In the genomic region with DNA sequence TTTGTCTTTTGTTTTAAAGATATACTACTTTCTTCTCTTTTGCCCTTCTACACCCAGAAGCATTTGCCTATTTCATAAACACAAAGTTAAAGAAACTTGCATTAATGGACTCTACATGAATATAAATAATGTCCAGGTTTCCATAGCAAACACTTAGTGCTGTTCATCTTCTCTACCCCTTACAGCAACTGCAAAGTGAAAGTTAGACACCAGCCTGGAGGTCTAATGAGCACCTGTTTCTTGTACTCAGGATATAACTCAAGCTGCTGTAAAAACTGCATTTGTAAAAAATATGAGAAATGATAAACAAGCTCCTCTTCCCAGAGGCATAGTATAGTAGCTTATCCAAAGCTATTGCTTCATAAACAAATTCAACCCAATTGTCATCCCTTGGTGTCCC, we compare ENCODE assay signal across 39 cellular contexts.
"Had no signal": no experiment of that assay in that cellular context is flagged by ENCODE, and none has a peak within 500 bp of the region (broad histone marks: within the 10 kb centered on the region; RNA-seq: fewer than 3 reads in every experiment).

No MANE protein-coding gene starts in this region.

- H3K27me3 Mint-ChIP-seq: activated naive CD4-positive, alpha-beta T cell treated with anti-CD3 and anti-CD28 coated beads, Interleukin-2, amount 50 U/mL, for 24 hours had no signal

- H3K9me3 Mint-ChIP-seq: activated naive CD8-positive, alpha-beta T cell treated with anti-CD3 and anti-CD28 coated beads, Interleukin-2, amount 50 U/mL, for 24 hours; activated T-helper 17 cell treated with anti-CD3 and anti-CD28 coated beads, Interleukin-2, amount 50 U/mL, for 72 hours; activated T-helper 2 cell treated with anti-CD3 and anti-CD28 coated beads, Interferon-gamma antibody, Interleukin-2, Interleukin-4, amounts not matched to agents 10 μg/mL and 5 μg/mL and 100 μg/mL, durations not matched to agents 14 hours and 24 hours and 36 hours had no signal

- H3K9me3 ChIP-seq: adrenal gland, ascending aorta, body of pancreas had no signal

- FAIRE-seq: astrocyte, bronchial epithelial cell had no signal

- H3K4me3 Mint-ChIP-seq: activated naive CD4-positive, alpha-beta T cell treated with anti-CD3 and anti-CD28 coated beads for 36 hours; activated naive CD4-positive, alpha-beta T cell treated with anti-CD3 and anti-CD28 coated beads, Interleukin-2, amount 10 ng/mL, durations not matched to agents 7 days and 5 days; activated naive CD4-positive, alpha-beta T cell treated with anti-CD3 and anti-CD28 coated beads, Interleukin-2, amount 50 U/mL, for 24 hours; activated naive CD8-positive, alpha-beta T cell; activated naive CD8-positive, alpha-beta T cell treated with anti-CD3 and anti-CD28 coated beads for 36 hours; activated naive CD8-positive, alpha-beta T cell treated with anti-CD3 and anti-CD28 coated beads, Interleukin-2, amount 10 ng/mL, durations not matched to agents 7 days and 5 days; activated naive CD8-positive, alpha-beta T cell treated with anti-CD3 and anti-CD28 coated beads, Interleukin-2, amount 50 U/mL, for 24 hours; activated T-cell treated with anti-CD3 and anti-CD28 coated beads, Interleukin-2, amount 50 U/mL, for 24 hours; activated T-cell treated with anti-CD3 and anti-CD28 coated beads, Interleukin-2, amount 50 U/mL, for 4 hours; activated T-cell treated with anti-CD3 and anti-CD28 coated beads, Interleukin-2, amount 50 U/mL, for 72 hours; activated T-helper 1 cell treated with anti-CD3 and anti-CD28 coated beads, Interleukin-12 subunit alpha, Interleukin-12 subunit beta, Interleukin-2, Interleukin-4 antibody, amounts not matched to agents 30 ng/mL and 10 ng/mL and 1 ng/mL, durations not matched to agents 14 hours and 24 hours and 36 hours; activated T-helper 17 cell treated with anti-CD3 and anti-CD28 coated beads, Interleukin-2, amount 50 U/mL, for 72 hours; brain; central memory CD8-positive, alpha-beta T cell had no signal

- H3K27ac ChIP-seq: adrenal gland, ascending aorta, body of pancreas, brain microvascular endothelial cell, breast epithelium, cardiac muscle cell had no signal

- H3K4me1 Mint-ChIP-seq: activated naive CD4-positive, alpha-beta T cell treated with anti-CD3 and anti-CD28 coated beads, Interleukin-2, amount 10 ng/mL, durations not matched to agents 7 days and 5 days; activated naive CD4-positive, alpha-beta T cell treated with anti-CD3 and anti-CD28 coated beads, Interleukin-2, amount 50 U/mL, for 24 hours; activated naive CD8-positive, alpha-beta T cell treated with anti-CD3 and anti-CD28 coated beads for 36 hours; activated naive CD8-positive, alpha-beta T cell treated with anti-CD3 and anti-CD28 coated beads, Interleukin-2, amount 10 ng/mL, durations not matched to agents 7 days and 5 days; activated naive CD8-positive, alpha-beta T cell treated with anti-CD3 and anti-CD28 coated beads, Interleukin-2, amount 50 U/mL, for 24 hours; activated T-helper 17 cell treated with anti-CD3 and anti-CD28 coated beads, Interleukin-2, amount 50 U/mL, for 72 hours; brain; central memory CD8-positive, alpha-beta T cell had no signal

- H3K4me1 ChIP-seq: adrenal gland, ascending aorta, body of pancreas, breast epithelium had no signal

- H3K27ac Mint-ChIP-seq: activated naive CD4-positive, alpha-beta T cell treated with anti-CD3 and anti-CD28 coated beads for 36 hours; activated naive CD4-positive, alpha-beta T cell treated with anti-CD3 and anti-CD28 coated beads, Interleukin-2, amount 10 ng/mL, durations not matched to agents 7 days and 5 days; activated naive CD4-positive, alpha-beta T cell treated with anti-CD3 and anti-CD28 coated beads, Interleukin-2, amount 50 U/mL, for 24 hours; activated naive CD4-positive, alpha-beta T cell treated with anti-CD3 and anti-CD28 coated beads, Interleukin-2, amount 50 U/mL, for 72 hours; activated naive CD8-positive, alpha-beta T cell; activated naive CD8-positive, alpha-beta T cell treated with anti-CD3 and anti-CD28 coated beads for 36 hours; activated naive CD8-positive, alpha-beta T cell treated with anti-CD3 and anti-CD28 coated beads, Interleukin-2, amount 10 ng/mL, durations not matched to agents 7 days and 5 days; activated naive CD8-positive, alpha-beta T cell treated with anti-CD3 and anti-CD28 coated beads, Interleukin-2, amount 50 U/mL, for 24 hours; activated T-cell treated with anti-CD3 and anti-CD28 coated beads, Interleukin-2, amount 50 U/mL, for 24 hours; activated T-cell treated with anti-CD3 and anti-CD28 coated beads, Interleukin-2, amount 50 U/mL, for 72 hours; activated T-helper 1 cell treated with anti-CD3 and anti-CD28 coated beads, Interleukin-12 subunit alpha, Interleukin-12 subunit beta, Interleukin-2, Interleukin-4 antibody, amounts not matched to agents 30 ng/mL and 10 ng/mL and 1 ng/mL, durations not matched to agents 14 hours and 24 hours and 36 hours; activated T-helper 17 cell treated with anti-CD3 and anti-CD28 coated beads, Interleukin-2, amount 50 U/mL, for 72 hours; activated T-helper 2 cell treated with anti-CD3 and anti-CD28 coated beads, Interferon-gamma antibody, Interleukin-2, Interleukin-4, amounts not matched to agents 10 μg/mL and 5 μg/mL and 100 μg/mL, durations not matched to agents 14 hours and 24 hours and 36 hours; brain had no signal

- ATAC-seq: activated naive CD4-positive, alpha-beta T cell treated with anti-CD3 and anti-CD28 coated beads, Interleukin-2, amount 50 U/mL, for 72 hours; activated naive CD8-positive, alpha-beta T cell treated with anti-CD3 and anti-CD28 coated beads, Interleukin-2, amount 50 U/mL, for 24 hours; activated T-cell treated with anti-CD3 and anti-CD28 coated beads, Interleukin-2, amount 50 U/mL, for 4 hours; activated T-cell treated with anti-CD3 and anti-CD28 coated beads, Interleukin-2, amount 50 U/mL, for 72 hours; activated T-helper 17 cell treated with anti-CD3 and anti-CD28 coated beads, Interleukin-2, amount 50 U/mL, for 72 hours; body of pancreas had no signal

- H3K27me3 ChIP-seq: adrenal gland, ascending aorta, body of pancreas, brain microvascular endothelial cell, breast epithelium, cardiac muscle cell had no signal

- H3K4me3 ChIP-seq: adrenal gland, ascending aorta, body of pancreas, breast epithelium, cardiac muscle cell had no signal

- H3K36me3 ChIP-seq: adrenal gland, ascending aorta, brain microvascular endothelial cell, breast epithelium, cardiac muscle cell had no signal

- H3K36me3 Mint-ChIP-seq: activated naive CD4-positive, alpha-beta T cell treated with anti-CD3 and anti-CD28 coated beads, Interleukin-2, amount 10 ng/mL, durations not matched to agents 7 days and 5 days; activated naive CD4-positive, alpha-beta T cell treated with anti-CD3 and anti-CD28 coated beads, Interleukin-2, amount 50 U/mL, for 24 hours; activated naive CD8-positive, alpha-beta T cell; activated naive CD8-positive, alpha-beta T cell treated with anti-CD3 and anti-CD28 coated beads for 36 hours; activated naive CD8-positive, alpha-beta T cell treated with anti-CD3 and anti-CD28 coated beads, Interleukin-2, amount 10 ng/mL, durations not matched to agents 7 days and 5 days; brain had no signal

- DNase-seq: activated effector memory CD4-positive, alpha-beta T cell treated with anti-CD3 and anti-CD28 coated beads, Interleukin-2, amount 50 U/mL, for 16 hours; activated effector memory CD4-positive, alpha-beta T cell treated with Interleukin-2 at 50 U/mL for 16 hours; activated gamma-delta T cell; activated gamma-delta T cell treated with Interleukin-2 at 50 U/mL for 16 hours; activated naive CD4-positive, alpha-beta T cell; activated naive CD4-positive, alpha-beta T cell treated with anti-CD3 and anti-CD28 coated beads for 36 hours; activated naive CD4-positive, alpha-beta T cell treated with anti-CD3 and anti-CD28 coated beads, Interleukin-2, amount 10 ng/mL, durations not matched to agents 7 days and 5 days; activated naive CD4-positive, alpha-beta T cell treated with anti-CD3 and anti-CD28 coated beads, Interleukin-2, amount 50 U/mL, for 16 hours; activated naive CD4-positive, alpha-beta T cell treated with Interleukin-2 at 50 U/mL for 16 hours; activated naive CD8-positive, alpha-beta T cell treated with anti-CD3 and anti-CD28 coated beads for 36 hours; activated naive CD8-positive, alpha-beta T cell treated with anti-CD3 and anti-CD28 coated beads, Interleukin-2, amount 10 ng/mL, durations not matched to agents 7 days and 5 days; activated naive CD8-positive, alpha-beta T cell treated with anti-CD3 and anti-CD28 coated beads, Interleukin-2, amount 50 U/mL, for 24 hours; activated T-cell treated with anti-CD3 and anti-CD28 coated beads, Interleukin-2, amount 50 U/mL, for 24 hours; activated T-cell treated with anti-CD3 and anti-CD28 coated beads, Interleukin-2, amount 50 U/mL, for 4 hours; activated T-cell treated with anti-CD3 and anti-CD28 coated beads, Interleukin-2, amount 50 U/mL, for 48 hours; activated T-cell treated with anti-CD3 and anti-CD28 coated beads, Interleukin-2, amount 50 U/mL, for 72 hours; adrenal gland; amniotic stem cell; amygdala; anterior cingulate cortex; aorta; body of pancreas; brain microvascular endothelial cell; caudate nucleus; central memory CD4-positive, alpha-beta T cell; cerebellar nuclear complex had no signal
